In genomic region chr5:133399247-133399891, GRCh38 we compare ENCODE assay signal across 16 cellular contexts.
DNase-seq lines count a peak whose midpoint lies in the region; ATAC-seq, FAIRE-seq and TF ChIP-seq lines count a peak whose summit lies in the region.
"Had no signal": no experiment of that assay in that cellular context is flagged by ENCODE, and none has a peak within 500 bp of the region (broad histone marks: within the 10 kb centered on the region; RNA-seq: fewer than 3 reads in every experiment).

No MANE protein-coding gene starts in this region.

- H3K4me1 ChIP-seq in heart left ventricle (no peaks in the 10 kb centered on the region), GM12878 (ENCODE audit: control insufficient read depth, insufficient read depth, low read length) (peaks cover 31% of the 10 kb centered on the region), right cardiac atrium (ENCODE audit: control insufficient read depth, insufficient read depth, low read length) (no peaks in the 10 kb centered on the region), vagina (no peaks in the 10 kb centered on the region)
- H3K4me1 ChIP-seq: BE2C had no signal

- CTCF ChIA-PET in GM12878 (lab: Yijun Ruan, JAX), result interaction anchor here (2.2 to 3.4 kb wide), 2 partner anchors 22 to 24 kb away, joined by 4 to 13 read pairs; no protein-coding TSS in a partner anchor
- CTCF ChIA-PET in RWPE1 (lab: Yijun Ruan, JAX), result interaction anchor here (1.3 kb wide), 1 partner anchor 24 kb away, joined by 3 read pairs; no protein-coding TSS in a partner anchor

- H3K36me3 ChIP-seq in heart left ventricle (no peaks in the 10 kb centered on the region), GM12878 (ENCODE audit: control insufficient read depth in 2 of 2, insufficient read depth in 2 of 2, low read length in 1 of 2) (no peaks in the 10 kb centered on the region), vagina (no peaks in the 10 kb centered on the region)
- H3K36me3 ChIP-seq: BE2C had no signal

- TF ChIP-seq EP300 in GM12878 (IDR thresholded peaks at IDR 0.05; ENCODE audit: borderline replicate concordance in 1 of 2, control insufficient read depth in 1 of 2, low read depth in 2 of 2, low read length in 2 of 2), result no peak

- H3K9ac ChIP-seq in GM12878 (ENCODE audit: control insufficient read depth, insufficient read depth, low read length), result no peak overlapping the region

- no peak overlapping the region for H2AFZ ChIP-seq in GM12878 (ENCODE audit: control insufficient read depth, low read depth, low read length)

- DNase-seq in heart left ventricle (peak in 1 of 5 donors; percentile 1), cardiac septum (ENCODE audit: low spot score) (no peak), GM12878 (ENCODE audit: low read depth, low spot score) (no peak), right cardiac atrium (no peak), vagina (ENCODE audit: extremely low spot score in 2 of 2) (peak; percentile 70 to 72), NCI-H748 treated with DMSO at 0.1 percent for 48 hours (lab: John Stamatoyannopoulos, UW) (no peak), RWPE1 (ENCODE audit: low spot score) (no peak)
- DNase-seq: BE2C; CD8-positive, alpha-beta memory T cell; GF-D8; NCI-H1436; NCI-H2029 treated with DMSO at 0.1 percent for 48 hours; NCI-H510A had no signal

- H3K9me3 ChIP-seq in heart left ventricle, result no peaks in the 10 kb centered on the region
- no peaks in the 10 kb centered on the region for H3K9me3 ChIP-seq in GM12878 (replicated peaks; ENCODE audit: control insufficient read depth, insufficient read depth, low read length)
- no peaks in the 10 kb centered on the region for H3K9me3 ChIP-seq in right cardiac atrium (ENCODE audit: control insufficient read depth, low read length)
- H3K9me3 ChIP-seq in vagina, result no peaks in the 10 kb centered on the region
- H3K9me3 ChIP-seq: BE2C had no signal

- POLR2A ChIA-PET in GM12878 (lab: Charles Lee), result interaction anchor here (1.1 kb wide), 1 partner anchor 10 kb away, joined by 5 read pairs; no protein-coding TSS in a partner anchor
- POLR2A ChIA-PET in RWPE1 (lab: Yijun Ruan, JAX; ENCODE audit: low non-redundant PET), result no interaction called here

- H3K4me2 ChIP-seq in GM12878 (ENCODE audit: control insufficient read depth, insufficient read depth), result peak overlapping the region; percentile 12; the same call in 1 of the 2 replicates

- TF ChIP-seq CTCF in heart left ventricle (IDR thresholded peaks at IDR 0.05) (no peak), GM12878 (IDR thresholded peaks at IDR 0.05 in 2 of 3, conservative IDR thresholded peaks at IDR 0.05 in 1 of 3; ENCODE audit: control insufficient read depth in 2 of 3, extremely low read depth in 1 of 3, insufficient read depth in 1 of 3, low read depth in 3 of 3, low read length in 3 of 3) (no peak), vagina (IDR thresholded peaks at IDR 0.05) (no peak), RWPE1 (conservative IDR thresholded peaks at IDR 0.05; ENCODE audit: low read depth) (no peak)

- no peak overlapping the region for H3K4me3 ChIP-seq in heart left ventricle
- H3K4me3 ChIP-seq in GM12878, result no peak overlapping the region
- no peak overlapping the region for H3K4me3 ChIP-seq in right cardiac atrium (ENCODE audit: low read length)
- H3K4me3 ChIP-seq in vagina, result no peak overlapping the region
- H3K4me3 ChIP-seq: K562 had no signal

- RAD21 ChIA-PET in GM12878 (lab: Charles Lee; ENCODE audit: unreplicated experiment), result interaction anchor here (0.6 kb wide), 1 partner anchor 26 kb away, joined by 3 read pairs; no protein-coding TSS in a partner anchor

- no peaks in the 10 kb centered on the region for H3K27me3 ChIP-seq in heart left ventricle
- H3K27me3 ChIP-seq in GM12878 (replicated peaks in 1 of 2; ENCODE audit: control insufficient read depth in 2 of 2, insufficient read depth in 2 of 2, low read length in 1 of 2), result no peaks in the 10 kb centered on the region
- H3K27me3 ChIP-seq in right cardiac atrium (ENCODE audit: control insufficient read depth, insufficient read depth), result no peaks in the 10 kb centered on the region
- no peaks in the 10 kb centered on the region for H3K27me3 ChIP-seq in vagina
- H3K27me3 ChIP-seq: BE2C had no signal

- in situ Hi-C loops in GM12878 (cut with MboI), result no loop called here

- 67 to 78% (median 71%) methylated on average over 9 to 10 of the region's 10 CpGs for WGBS in heart left ventricle, 4 donors
- 36% methylated on average over 10 of the region's 10 CpGs for WGBS in GM12878 (ENCODE audit: insufficient coverage, insufficient replicate concordance, low lambda C conversion rate, missing lambda C conversion rate)
- WGBS in right cardiac atrium, result 68% methylated on average over 10 of the region's 10 CpGs

- H3K27ac ChIP-seq in heart left ventricle (no peak overlapping the region), GM12878 (ENCODE audit: control insufficient read depth, insufficient read depth) (no peak overlapping the region), right cardiac atrium (ENCODE audit: low read length) (no peak overlapping the region), vagina (no peak overlapping the region), RWPE1 (no peak overlapping the region)
- H3K27ac ChIP-seq: HL-60 had no signal

- TF ChIP-seq RAD21 in GM12878 (IDR thresholded peaks at IDR 0.05; ENCODE audit: insufficient read depth, low read depth, low read length), result no peak

- H4K20me1 ChIP-seq in GM12878 (ENCODE audit: control insufficient read depth, insufficient read depth), result no peaks in the 10 kb centered on the region

- TF ChIP-seq POLR2A in heart left ventricle (IDR thresholded peaks at IDR 0.05) (no peak), GM12878 (IDR thresholded peaks at IDR 0.05; ENCODE audit: low read depth, low read length) (no peak), vagina (IDR thresholded peaks at IDR 0.05) (no peak)

- no peak for FAIRE-seq in GM12878 (lab: Jason Lieb, UNC)
- FAIRE-seq: H54, K562 had no signal

- BruUV-seq in GM12878 (replicated peaks; lab: Mats Ljungman, UMichigan), result no TSS peak

- no peaks in the 10 kb centered on the region for H3K79me2 ChIP-seq in GM12878 (ENCODE audit: control insufficient read depth, insufficient read depth, low read length)

- ATAC-seq in heart left ventricle (peak in 3 of 4 donors; percentile 14 to 58 (median 21)), GM12878 (no peak), right cardiac atrium (peak; percentile 38)
- ATAC-seq: K562 had no signal

- SMC1A ChIA-PET in GM12878 (lab: Charles Lee; ENCODE audit: uncharacterized antibody, unreplicated experiment), result interaction anchor here (0.5 to 1.8 kb wide), 6 partner anchors 10 to 960 kb away, joined by 3 to 7 read pairs (median 4); no protein-coding TSS in a partner anchor

- intact Hi-C loops in heart left ventricle (cut with DNase I) (no loop called here), cardiac septum (cut with DNase I) (no loop called here), GM12878 (cut with micrococcal nuclease; ENCODE audit: unreplicated experiment) (no loop called here), right cardiac atrium (cut with DNase I) (no loop called here), vagina (cut with DNase I) (no loop called here)

TF ChIP-seq in GM12878, 131 proteins besides CTCF, POLR2A, EP300 and RAD21 (continues in another document):
- TF ChIP-seq SRF (IDR thresholded peaks at IDR 0.05; ENCODE audit: low read depth in 2 of 2, low read length in 2 of 2), result no peak
- TF ChIP-seq, protein P1, sequence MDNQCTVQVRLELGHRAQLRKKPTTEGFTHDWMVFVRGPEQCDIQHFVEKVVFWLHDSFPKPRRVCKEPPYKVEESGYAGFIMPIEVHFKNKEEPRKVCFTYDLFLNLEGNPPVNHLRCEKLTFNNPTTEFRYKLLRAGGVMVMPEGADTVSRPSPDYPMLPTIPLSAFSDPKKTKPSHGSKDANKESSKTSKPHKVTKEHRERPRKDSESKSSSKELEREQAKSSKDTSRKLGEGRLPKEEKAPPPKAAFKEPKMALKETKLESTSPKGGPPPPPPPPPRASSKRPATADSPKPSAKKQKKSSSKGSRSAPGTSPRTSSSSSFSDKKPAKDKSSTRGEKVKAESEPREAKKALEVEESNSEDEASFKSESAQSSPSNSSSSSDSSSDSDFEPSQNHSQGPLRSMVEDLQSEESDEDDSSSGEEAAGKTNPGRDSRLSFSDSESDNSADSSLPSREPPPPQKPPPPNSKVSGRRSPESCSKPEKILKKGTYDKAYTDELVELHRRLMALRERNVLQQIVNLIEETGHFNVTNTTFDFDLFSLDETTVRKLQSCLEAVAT (IDR thresholded peaks at IDR 0.05), result no peak
- TF ChIP-seq, protein P2, sequence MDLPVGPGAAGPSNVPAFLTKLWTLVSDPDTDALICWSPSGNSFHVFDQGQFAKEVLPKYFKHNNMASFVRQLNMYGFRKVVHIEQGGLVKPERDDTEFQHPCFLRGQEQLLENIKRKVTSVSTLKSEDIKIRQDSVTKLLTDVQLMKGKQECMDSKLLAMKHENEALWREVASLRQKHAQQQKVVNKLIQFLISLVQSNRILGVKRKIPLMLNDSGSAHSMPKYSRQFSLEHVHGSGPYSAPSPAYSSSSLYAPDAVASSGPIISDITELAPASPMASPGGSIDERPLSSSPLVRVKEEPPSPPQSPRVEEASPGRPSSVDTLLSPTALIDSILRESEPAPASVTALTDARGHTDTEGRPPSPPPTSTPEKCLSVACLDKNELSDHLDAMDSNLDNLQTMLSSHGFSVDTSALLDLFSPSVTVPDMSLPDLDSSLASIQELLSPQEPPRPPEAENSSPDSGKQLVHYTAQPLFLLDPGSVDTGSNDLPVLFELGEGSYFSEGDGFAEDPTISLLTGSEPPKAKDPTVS (IDR thresholded peaks at IDR 0.05; ENCODE audit: low read depth, low read length), result no peak
- no peak for TF ChIP-seq ATF3 (IDR thresholded peaks at IDR 0.05; ENCODE audit: borderline replicate concordance, extremely low read depth, low read depth, low read length)
- no peak for TF ChIP-seq HDAC2 (IDR thresholded peaks at IDR 0.05)
- no peak for TF ChIP-seq ZNF207 (IDR thresholded peaks at IDR 0.05; ENCODE audit: borderline replicate concordance)
- TF ChIP-seq MXI1 (IDR thresholded peaks at IDR 0.05; ENCODE audit: low read depth, low read length), result no peak
- no peak for TF ChIP-seq NR2C1 (IDR thresholded peaks at IDR 0.05)
- TF ChIP-seq BCL11A (IDR thresholded peaks at IDR 0.05; ENCODE audit: low read depth, low read length), result no peak
- no peak for TF ChIP-seq ELK1 (IDR thresholded peaks at IDR 0.05; ENCODE audit: low read depth, low read length)

Comparison
In these comparisons a context has a peak if more than half of its experiments do, and no peak if none do; other contexts are left out.
1. DNase-seq: peak in vagina (2 of 2); none in cardiac septum (single experiment), GM12878 (single experiment), right cardiac atrium (0 of 3), NCI-H748 treated with DMSO at 0.1 percent for 48 hours (single experiment) and RWPE1 (single experiment).